Comparison of ENCODE assay signal across 26 cellular contexts in genomic region chr12:89901906-89902648, GRCh38.
"Had no signal": no experiment of that assay in that cellular context is flagged by ENCODE, and none has a peak within 500 bp of the region (broad histone marks: within the 10 kb centered on the region; RNA-seq: fewer than 3 reads in every experiment).

No MANE protein-coding gene starts in this region.

- H3K36me3 Mint-ChIP-seq: activated CD4-positive, alpha-beta memory T cell treated with anti-CD3 and anti-CD28 coated beads for 36 hours; natural killer cell treated with Interleukin-12 subunit alpha and Interleukin-12 subunit beta and Interleukin-15 and Interleukin-18, amount 100 ng/mL, for 72 hours had no signal

- ATAC-seq: natural killer cell treated with Interleukin-12 subunit alpha and Interleukin-12 subunit beta and Interleukin-15 and Interleukin-18, amount 100 ng/mL, for 72 hours; right lobe of liver had no signal

- H3K4me1 ChIP-seq: breast epithelium, left lung, right lobe of liver, uterus had no signal

- H3K27ac ChIP-seq: breast epithelium, left lung, parathyroid adenoma, right lobe of liver, skin epidermis, uterus had no signal

- H3K9me3 ChIP-seq: breast epithelium, left lung, right lobe of liver, testis, uterus had no signal

- DNase-seq: activated B cell treated with CpG ODN at 0.5 μM for 24 hours; activated CD4-positive, alpha-beta memory T cell treated with anti-CD3 and anti-CD28 coated beads for 36 hours; activated CD4-positive, alpha-beta T cell treated with anti-CD3 and anti-CD28 coated beads for 4 hours; activated effector memory CD4-positive, alpha-beta T cell treated with Interleukin-2 at 50 U/mL for 16 hours; activated naive CD4-positive, alpha-beta T cell treated with anti-CD3 and anti-CD28 coated beads for 36 hours; activated naive CD8-positive, alpha-beta T cell treated with anti-CD3 and anti-CD28 coated beads, Interleukin-2, amount 10 ng/mL, durations not matched to agents 7 days and 5 days; activated T-cell treated with anti-CD3 and anti-CD28 coated beads, Interleukin-2, amount 50 U/mL, for 48 hours; amniotic stem cell; effector memory CD4-positive, alpha-beta T cell; foreskin melanocyte; hippocampal formation; kidney glomerular epithelial cell; left lung; midbrain; right lobe of liver; stimulated activated CD4-positive, alpha-beta T cell treated with anti-CD3 and anti-CD28 coated beads, Interleukin-1b, Interleukin-23, amount 100 ng/mL, for 48 hours; T-helper 9 cell; uterus had no signal

- H3K36me3 ChIP-seq: breast epithelium, left lung, right lobe of liver, uterus had no signal

- FAIRE-seq: colon had no signal

- H3K27ac Mint-ChIP-seq: activated B cell treated with CpG ODN at 0.5 μM for 24 hours; activated CD4-positive, alpha-beta memory T cell treated with anti-CD3 and anti-CD28 coated beads for 36 hours; activated naive CD4-positive, alpha-beta T cell treated with anti-CD3 and anti-CD28 coated beads for 36 hours; activated naive CD8-positive, alpha-beta T cell treated with anti-CD3 and anti-CD28 coated beads, Interleukin-2, amount 10 ng/mL, durations not matched to agents 7 days and 5 days had no signal

- H3K79me2 ChIP-seq: parathyroid adenoma had no signal

- H3K4me1 Mint-ChIP-seq: activated naive CD8-positive, alpha-beta T cell treated with anti-CD3 and anti-CD28 coated beads, Interleukin-2, amount 10 ng/mL, durations not matched to agents 7 days and 5 days had no signal

- H3K27me3 ChIP-seq: breast epithelium, left lung, right lobe of liver, testis, uterus had no signal

- H3K4me3 ChIP-seq: breast epithelium, left lung, lung, right lobe of liver, skin epidermis, testis, uterus had no signal

- H3K9ac ChIP-seq: parathyroid adenoma had no signal

- H3K4me3 Mint-ChIP-seq: activated B cell treated with CpG ODN at 0.5 μM for 24 hours; activated CD4-positive, alpha-beta memory T cell treated with anti-CD3 and anti-CD28 coated beads for 36 hours; activated naive CD4-positive, alpha-beta T cell treated with anti-CD3 and anti-CD28 coated beads for 36 hours; activated naive CD8-positive, alpha-beta T cell treated with anti-CD3 and anti-CD28 coated beads, Interleukin-2, amount 10 ng/mL, durations not matched to agents 7 days and 5 days; central memory CD8-positive, alpha-beta T cell; natural killer cell treated with Interleukin-12 subunit alpha and Interleukin-12 subunit beta and Interleukin-15 and Interleukin-18, amount 100 ng/mL, for 72 hours had no signal

- H3K27me3 Mint-ChIP-seq: activated B cell treated with CpG ODN at 0.5 μM for 24 hours; activated CD4-positive, alpha-beta memory T cell treated with anti-CD3 and anti-CD28 coated beads for 36 hours; activated naive CD8-positive, alpha-beta T cell treated with anti-CD3 and anti-CD28 coated beads, Interleukin-2, amount 10 ng/mL, durations not matched to agents 7 days and 5 days; central memory CD8-positive, alpha-beta T cell; natural killer cell treated with Interleukin-12 subunit alpha and Interleukin-12 subunit beta and Interleukin-15 and Interleukin-18, amount 100 ng/mL, for 72 hours had no signal

- H3K9me3 Mint-ChIP-seq: activated CD4-positive, alpha-beta memory T cell treated with anti-CD3 and anti-CD28 coated beads for 36 hours; activated naive CD4-positive, alpha-beta T cell treated with anti-CD3 and anti-CD28 coated beads for 36 hours; central memory CD8-positive, alpha-beta T cell; natural killer cell treated with Interleukin-12 subunit alpha and Interleukin-12 subunit beta and Interleukin-15 and Interleukin-18, amount 100 ng/mL, for 72 hours had no signal
